Comparison of ENCODE assay signal across 8 cellular contexts in genomic region chr11:75814686-75815344, GRCh38. TPM values are rescaled to one million over a fixed set of nuclear protein-coding genes. Genes with fewer than 3 reads are reported as not detected.
A peak's percentile ranks its signal among the peaks of the same experiment; 100 is the strongest.
DNase-seq lines count a peak whose midpoint lies in the region; ATAC-seq lines count a peak whose summit lies in the region.

Gene UVRAG (plus strand): TSS chr11:75815210. CDS start chr11:75815408, 198 bp downstream.

- H3K27ac Mint-ChIP-seq in effector memory CD8-positive, alpha-beta T cell, result no peak within 1 kb of the TSS

- peak; percentile 92 for DNase-seq in COLO668 (lab: John Stamatoyannopoulos, UW; ENCODE audit: unreplicated experiment)
- DNase-seq in HT1080 (ENCODE audit: low read depth), result peak; percentile 100
- DNase-seq in NOMO-1 treated with DMSO at 0.1 percent for 48 hours (lab: John Stamatoyannopoulos, UW; ENCODE audit: unreplicated experiment), result peak; percentile 99
- DNase-seq in activated CD8-positive, alpha-beta memory T cell treated with anti-CD3 and anti-CD28 coated beads for 4 hours (ENCODE audit: low read depth in 2 of 2), result peak; percentile 95 to 97
- peak; percentile 99 to 100 (median 100) for DNase-seq in effector memory CD8-positive, alpha-beta T cell
- DNase-seq in medulla oblongata (ENCODE audit: extremely low spot score), result peak; percentile 100
- peak; percentile 97 for DNase-seq in stimulated activated CD8-positive, alpha-beta memory T cell treated with anti-CD3 and anti-CD28 coated beads, Interleukin-12 subunit alpha, Interleukin-12 subunit beta, amount 100 ng/mL, for 1 hour (ENCODE audit: low read depth)

- peak; percentile 63 for ATAC-seq in GM21360 (IDR thresholded peaks at IDR 0.05; ENCODE audit: unreplicated experiment)
- ATAC-seq in effector memory CD8-positive, alpha-beta T cell (replicated peaks), result peak; percentile 83

- H3K4me1 Mint-ChIP-seq in effector memory CD8-positive, alpha-beta T cell (ENCODE audit: low read depth in 2 of 2), result peaks cover 5 to 15% of the 10 kb centered on the region in 2 donors

- H3K36me3 Mint-ChIP-seq in effector memory CD8-positive, alpha-beta T cell (ENCODE audit: insufficient read depth), result peaks cover 10% of the 10 kb centered on the region

- no peaks in the 10 kb centered on the region for H3K9me3 Mint-ChIP-seq in effector memory CD8-positive, alpha-beta T cell

- H3K27me3 Mint-ChIP-seq in effector memory CD8-positive, alpha-beta T cell, result peaks cover 0 to 6% of the 10 kb centered on the region in 2 donors

- H3K4me3 Mint-ChIP-seq in effector memory CD8-positive, alpha-beta T cell, result no peak within 1 kb of the TSS

RNA-seq across cellular contexts. Expression of gene UVRAG, which starts in this region (rescaled TPM):
- total RNA-seq in HT1080 (2014; rRNA removed; shearing (Covaris generic)), result 12.3 and 14.0 TPM in 2 replicates
- polyA plus RNA-seq in HT1080 (2015; cell fraction: cytosol; rRNA removed), result 15.8 and 17.4 TPM in 2 replicates
- 11.4 and 12.1 TPM in 2 replicates for polyA plus RNA-seq in HT1080 (2015; cell fraction: nucleus; rRNA removed)

Comparison
In these comparisons a context has a peak if more than half of its experiments do, and no peak if none do; other contexts are left out.
1. Peak in every context shown above with its lines: DNase-seq and ATAC-seq.